ENCODE assay signal across 11 cellular contexts in the genomic region with DNA sequence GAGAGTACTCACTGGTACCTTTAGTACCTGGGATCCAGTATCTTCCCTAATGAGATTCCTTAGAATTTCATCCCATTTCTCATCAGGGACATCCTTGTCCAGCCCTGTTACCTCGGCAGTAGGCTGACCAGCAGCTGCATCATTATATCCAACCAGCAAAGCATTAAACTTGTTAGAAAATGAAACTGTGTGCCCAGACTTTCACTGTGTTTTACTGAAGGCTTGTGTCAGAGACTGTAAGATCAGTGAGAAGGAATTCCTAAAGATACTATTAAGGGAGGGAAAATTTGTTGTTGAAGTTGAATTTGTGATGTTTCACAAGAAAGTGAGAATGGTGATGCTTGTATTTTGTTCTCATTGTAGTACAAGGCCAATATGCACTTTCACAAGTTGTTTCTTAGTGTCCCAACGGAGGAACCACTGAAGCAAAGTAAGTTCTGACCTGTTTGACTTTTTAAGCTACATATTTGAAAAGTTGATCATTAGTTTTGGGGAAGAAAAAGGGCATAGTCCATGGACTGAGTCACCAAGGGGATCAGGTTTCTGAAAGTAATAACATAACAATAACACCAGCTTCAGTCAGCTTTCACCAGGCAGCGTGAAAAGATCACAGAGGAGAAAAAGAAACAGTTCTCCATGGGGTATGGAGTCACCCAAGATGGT. TPM values are rescaled to one million over a fixed set of nuclear protein-coding genes. Genes with fewer than 3 reads are reported as not detected.
A peak's percentile ranks its signal among the peaks of the same experiment; 100 is the strongest.
DNase-seq lines count a peak whose midpoint lies in the region; ATAC-seq and TF ChIP-seq lines count a peak whose summit lies in the region.
"Had no signal": no experiment of that assay in that cellular context is flagged by ENCODE, and none has a peak within 500 bp of the region (broad histone marks: within the 10 kb centered on the region; RNA-seq: fewer than 3 reads in every experiment).

No MANE protein-coding gene starts in this region.

- peaks cover 35% of the 10 kb centered on the region for H3K36me3 Mint-ChIP-seq in CD4-positive, CD25-positive, alpha-beta regulatory T cell
- H3K36me3 Mint-ChIP-seq in nephron progenitor cell (ENCODE audit: low read depth), result peaks cover 16% of the 10 kb centered on the region
- H3K36me3 Mint-ChIP-seq in activated T-helper 2 cell treated with anti-CD3 and anti-CD28 coated beads, Interferon-gamma antibody, Interleukin-2, Interleukin-4, amounts not matched to agents 10 μg/mL and 5 μg/mL and 100 μg/mL, durations not matched to agents 14 hours and 24 hours and 36 hours (ENCODE audit: low read depth), result peaks cover 18% of the 10 kb centered on the region

- no peaks in the 10 kb centered on the region for H3K27me3 Mint-ChIP-seq in CD4-positive, CD25-positive, alpha-beta regulatory T cell
- peaks cover 3% of the 10 kb centered on the region for H3K27me3 Mint-ChIP-seq in nephron progenitor cell (ENCODE audit: low read depth, poor library complexity)
- H3K27me3 Mint-ChIP-seq in activated T-helper 2 cell treated with anti-CD3 and anti-CD28 coated beads, Interferon-gamma antibody, Interleukin-2, Interleukin-4, amounts not matched to agents 10 μg/mL and 5 μg/mL and 100 μg/mL, durations not matched to agents 14 hours and 24 hours and 36 hours (ENCODE audit: low read depth), result no peaks in the 10 kb centered on the region
- H3K27me3 Mint-ChIP-seq: naive thymus-derived CD4-positive, alpha-beta T cell had no signal

- peak overlapping the region; percentile 10 to 51 (median 34) for H3K27ac Mint-ChIP-seq in CD4-positive, CD25-positive, alpha-beta regulatory T cell
- peak overlapping the region; percentile 2 for H3K27ac Mint-ChIP-seq in nephron progenitor cell
- H3K27ac Mint-ChIP-seq in activated T-helper 2 cell treated with anti-CD3 and anti-CD28 coated beads, Interferon-gamma antibody, Interleukin-2, Interleukin-4, amounts not matched to agents 10 μg/mL and 5 μg/mL and 100 μg/mL, durations not matched to agents 14 hours and 24 hours and 36 hours, result no peak overlapping the region
- H3K27ac Mint-ChIP-seq: naive thymus-derived CD4-positive, alpha-beta T cell had no signal

- H3K9me3 Mint-ChIP-seq in CD4-positive, CD25-positive, alpha-beta regulatory T cell, result no peaks in the 10 kb centered on the region
- H3K9me3 Mint-ChIP-seq in nephron progenitor cell, result no peaks in the 10 kb centered on the region
- no peaks in the 10 kb centered on the region for H3K9me3 Mint-ChIP-seq in activated T-helper 2 cell treated with anti-CD3 and anti-CD28 coated beads, Interferon-gamma antibody, Interleukin-2, Interleukin-4, amounts not matched to agents 10 μg/mL and 5 μg/mL and 100 μg/mL, durations not matched to agents 14 hours and 24 hours and 36 hours
- H3K9me3 Mint-ChIP-seq: naive thymus-derived CD4-positive, alpha-beta T cell had no signal

- H3K27ac ChIP-seq in CD4-positive, CD25-positive, alpha-beta regulatory T cell (ENCODE audit: insufficient read depth, low read length, poor library complexity, severe bottlenecking), result no peak overlapping the region

- ATAC-seq in CD4-positive, CD25-positive, alpha-beta regulatory T cell (ENCODE audit: low read depth in 2 of 2), result no peak
- ATAC-seq in HG02642 (IDR thresholded peaks at IDR 0.05; ENCODE audit: poor library complexity, unreplicated experiment) (no peak), HG03520 (IDR thresholded peaks at IDR 0.05; ENCODE audit: unreplicated experiment) (no peak)
- ATAC-seq: naive thymus-derived CD4-positive, alpha-beta T cell had no signal

- no peaks in the 10 kb centered on the region for H3K9me3 ChIP-seq in CD4-positive, CD25-positive, alpha-beta regulatory T cell (ENCODE audit: control insufficient read depth in 2 of 2, low read length in 2 of 2)

- TF ChIP-seq CTCF in choroid plexus epithelial cell (conservative IDR thresholded peaks at IDR 0.05; ENCODE audit: low read depth, low read length) (no peak), nephron progenitor cell (IDR thresholded peaks at IDR 0.05) (no peak)

- H3K4me3 Mint-ChIP-seq in CD4-positive, CD25-positive, alpha-beta regulatory T cell, result no peak overlapping the region
- no peak overlapping the region for H3K4me3 Mint-ChIP-seq in nephron progenitor cell
- no peak overlapping the region for H3K4me3 Mint-ChIP-seq in activated T-helper 2 cell treated with anti-CD3 and anti-CD28 coated beads, Interferon-gamma antibody, Interleukin-2, Interleukin-4, amounts not matched to agents 10 μg/mL and 5 μg/mL and 100 μg/mL, durations not matched to agents 14 hours and 24 hours and 36 hours (ENCODE audit: low read depth)
- H3K4me3 Mint-ChIP-seq: naive thymus-derived CD4-positive, alpha-beta T cell had no signal

- no peaks in the 10 kb centered on the region for H3K4me1 ChIP-seq in CD4-positive, CD25-positive, alpha-beta regulatory T cell (ENCODE audit: control insufficient read depth, insufficient read depth, low read length, poor library complexity, severe bottlenecking)

- H3K4me3 ChIP-seq in CD4-positive, CD25-positive, alpha-beta regulatory T cell (ENCODE audit: low read depth, low read length), result no peak overlapping the region
- no peak overlapping the region for H3K4me3 ChIP-seq in choroid plexus epithelial cell (ENCODE audit: low read depth, low read length)

- no peaks in the 10 kb centered on the region for H3K27me3 ChIP-seq in CD4-positive, CD25-positive, alpha-beta regulatory T cell (ENCODE audit: control insufficient read depth, insufficient read depth, low read length)

- no peak for DNase-seq in CD4-positive, CD25-positive, alpha-beta regulatory T cell
- DNase-seq in HS-27A (ENCODE audit: low read depth), result peak; percentile 66
- DNase-seq in choroid plexus epithelial cell (ENCODE audit: low read depth), result peak; percentile 91
- DNase-seq in nephron progenitor cell, result no peak
- no peak for DNase-seq in DMS79 treated with DMSO at 0.1 percent for 48 hours (lab: John Stamatoyannopoulos, UW)
- DNase-seq in activated T-helper 2 cell treated with anti-CD3 and anti-CD28 coated beads, Interferon-gamma antibody, Interleukin-2, Interleukin-4, amounts not matched to agents 10 μg/mL and 5 μg/mL and 100 μg/mL, durations not matched to agents 14 hours and 24 hours and 36 hours (ENCODE audit: low spot score), result no peak
- DNase-seq: activated effector memory CD4-positive, alpha-beta T cell treated with Interleukin-2 at 50 U/mL for 16 hours; Kasumi-1; naive thymus-derived CD4-positive, alpha-beta T cell had no signal

- H3K4me1 Mint-ChIP-seq in CD4-positive, CD25-positive, alpha-beta regulatory T cell, result peaks cover 0 to 6% (median 2%) of the 10 kb centered on the region in 4 donors
- H3K4me1 Mint-ChIP-seq in nephron progenitor cell, result peaks cover 14% of the 10 kb centered on the region
- peaks cover 2% of the 10 kb centered on the region for H3K4me1 Mint-ChIP-seq in activated T-helper 2 cell treated with anti-CD3 and anti-CD28 coated beads, Interferon-gamma antibody, Interleukin-2, Interleukin-4, amounts not matched to agents 10 μg/mL and 5 μg/mL and 100 μg/mL, durations not matched to agents 14 hours and 24 hours and 36 hours (ENCODE audit: low read depth)
- H3K4me1 Mint-ChIP-seq: naive thymus-derived CD4-positive, alpha-beta T cell had no signal

- peaks cover 18% of the 10 kb centered on the region for H3K36me3 ChIP-seq in CD4-positive, CD25-positive, alpha-beta regulatory T cell (ENCODE audit: control insufficient read depth, insufficient read depth, low read length)

- intact Hi-C loops in activated T-helper 2 cell treated with anti-CD3 and anti-CD28 coated beads, Interferon-gamma antibody, Interleukin-2, Interleukin-4, amounts not matched to agents 10 μg/mL and 5 μg/mL and 100 μg/mL, durations not matched to agents 14 hours and 24 hours and 36 hours (cut with micrococcal nuclease), result no loop called here

RNA-seq across cellular contexts. Expression of a gene that starts 48.8 kb away (rescaled TPM):
- total RNA-seq in CD4-positive, CD25-positive, alpha-beta regulatory T cell, result 16.8 TPM
- polyA plus RNA-seq in CD4-positive, CD25-positive, alpha-beta regulatory T cell, result 10 to 100 TPM in 1 of 4 donors, 1 to 10 TPM in 3; 6.5 to 11.9 (median 7.9) TPM
- total RNA-seq in activated T-helper 2 cell treated with anti-CD3 and anti-CD28 coated beads, Interferon-gamma antibody, Interleukin-2, Interleukin-4, amounts not matched to agents 10 μg/mL and 5 μg/mL and 100 μg/mL, durations not matched to agents 14 hours and 24 hours and 36 hours, result 8.4 and 8.8 TPM in 2 replicates

Comparison
In these comparisons a context has a peak if more than half of its experiments do, and no peak if none do; other contexts are left out.
1. DNase-seq: peak in HS-27A (single experiment) and choroid plexus epithelial cell (single experiment); none in CD4-positive, CD25-positive, alpha-beta regulatory T cell (0 of 3), nephron progenitor cell (single experiment), DMS79 treated with DMSO at 0.1 percent for 48 hours (single experiment) and activated T-helper 2 cell treated with anti-CD3 and anti-CD28 coated beads, Interferon-gamma antibody, Interleukin-2, Interleukin-4, amounts not matched to agents 10 μg/mL and 5 μg/mL and 100 μg/mL, durations not matched to agents 14 hours and 24 hours and 36 hours (single experiment).